ENCODE assay signal across 8 cellular contexts in genomic region chr15:60255390-60255789, GRCh38.
DNase-seq lines count a peak whose midpoint lies in the region; ATAC-seq and TF ChIP-seq lines count a peak whose summit lies in the region.

No MANE protein-coding gene starts in this region.

- TF ChIP-seq CTCF in Calu3 (IDR thresholded peaks at IDR 0.05; ENCODE audit: unreplicated experiment) (no peak), transverse colon (IDR thresholded peaks at IDR 0.05) (no peak)

- no peak overlapping the region for H3K4me3 Mint-ChIP-seq in Calu3 (ENCODE audit: low read depth, unreplicated experiment)
- no peak overlapping the region for H3K4me3 Mint-ChIP-seq in activated naive CD8-positive, alpha-beta T cell treated with anti-CD3 and anti-CD28 coated beads, Interleukin-2, amount 10 ng/mL, durations not matched to agents 7 days and 5 days

- 14 to 18% methylated on average over 2 of the region's 2 CpGs for WGBS in transverse colon (ENCODE audit: low coverage in 1 of 2), 2 donors

- H3K4me1 ChIP-seq in transverse colon, result no peaks in the 10 kb centered on the region

- BruUV-seq in Calu3 (replicated peaks; lab: Mats Ljungman, UMichigan), result no TSS peak

- peaks cover 28% of the 10 kb centered on the region for H3K4me1 Mint-ChIP-seq in Calu3 (ENCODE audit: low read depth, unreplicated experiment)
- H3K4me1 Mint-ChIP-seq in activated naive CD8-positive, alpha-beta T cell treated with anti-CD3 and anti-CD28 coated beads, Interleukin-2, amount 10 ng/mL, durations not matched to agents 7 days and 5 days, result peaks cover 6% of the 10 kb centered on the region

- intact Hi-C loops in Calu3 (cut with micrococcal nuclease; ENCODE audit: unreplicated experiment) (no loop called here), transverse colon (cut with DNase I; ENCODE audit: low total_unique reads) (no loop called here)

- CTCF ChIA-PET in Calu3 (lab: Charles Lee), result no interaction called here

- H3K36me3 ChIP-seq in transverse colon, result no peaks in the 10 kb centered on the region

- no peak overlapping the region for H3K4me3 ChIP-seq in transverse colon

- H3K27me3 Mint-ChIP-seq in Calu3 (ENCODE audit: unreplicated experiment), result peaks cover 17% of the 10 kb centered on the region
- H3K27me3 Mint-ChIP-seq in activated naive CD8-positive, alpha-beta T cell treated with anti-CD3 and anti-CD28 coated beads, Interleukin-2, amount 10 ng/mL, durations not matched to agents 7 days and 5 days, result peaks cover 42% of the 10 kb centered on the region

- no peaks in the 10 kb centered on the region for H3K36me3 Mint-ChIP-seq in Calu3 (ENCODE audit: insufficient read depth, unreplicated experiment)
- no peaks in the 10 kb centered on the region for H3K36me3 Mint-ChIP-seq in activated naive CD8-positive, alpha-beta T cell treated with anti-CD3 and anti-CD28 coated beads, Interleukin-2, amount 10 ng/mL, durations not matched to agents 7 days and 5 days

- peak; percentile 55 for DNase-seq in Calu3
- DNase-seq in activated naive CD8-positive, alpha-beta T cell treated with anti-CD3 and anti-CD28 coated beads, Interleukin-2, amount 10 ng/mL, durations not matched to agents 7 days and 5 days, result no peak
- peak; percentile 48 for DNase-seq in stimulated activated CD4-positive, alpha-beta T cell treated with anti-CD3 and anti-CD28 coated beads, Interleukin-1b, Interleukin-23, amount 100 ng/mL, for 48 hours
- DNase-seq in transverse colon, result no peak
- DNase-seq in caudate nucleus (lab: John Stamatoyannopoulos, UW), result no peak

- no peaks in the 10 kb centered on the region for H3K27me3 ChIP-seq in transverse colon

- no peak for TF ChIP-seq EP300 in transverse colon (IDR thresholded peaks at IDR 0.05; ENCODE audit: low read depth)

- H3K27ac Mint-ChIP-seq in Calu3 (ENCODE audit: unreplicated experiment), result no peak overlapping the region
- no peak overlapping the region for H3K27ac Mint-ChIP-seq in activated naive CD8-positive, alpha-beta T cell treated with anti-CD3 and anti-CD28 coated beads, Interleukin-2, amount 10 ng/mL, durations not matched to agents 7 days and 5 days

- no peaks in the 10 kb centered on the region for H3K9me3 Mint-ChIP-seq in Calu3 (ENCODE audit: low read depth, unreplicated experiment)
- no peaks in the 10 kb centered on the region for H3K9me3 Mint-ChIP-seq in activated naive CD8-positive, alpha-beta T cell treated with anti-CD3 and anti-CD28 coated beads, Interleukin-2, amount 10 ng/mL, durations not matched to agents 7 days and 5 days

- in situ Hi-C loops in transverse colon (cut with MboI; ENCODE audit: low pct_ligation_motif_present in 1 of 4, low pct_unique_long_range_greater_than_20kb in 1 of 4, low sequenced_read_pairs in 3 of 4), result no loop called here

- POLR2A ChIA-PET in activated naive CD8-positive, alpha-beta T cell treated with anti-CD3 and anti-CD28 coated beads, Interleukin-2, amount 10 ng/mL, durations not matched to agents 7 days and 5 days (lab: Charles Lee), result no interaction called here

- TF ChIP-seq POLR2A in transverse colon (IDR thresholded peaks at IDR 0.05), result no peak

- no peaks in the 10 kb centered on the region for H3K9me3 ChIP-seq in transverse colon

- ATAC-seq in GM19372 (IDR thresholded peaks at IDR 0.05; ENCODE audit: low read depth, unreplicated experiment) (peak; percentile 75), HG03342 (IDR thresholded peaks at IDR 0.05; ENCODE audit: unreplicated experiment) (peak; percentile 95), HG03521 (IDR thresholded peaks at IDR 0.05; ENCODE audit: unreplicated experiment) (no peak)
- peak; percentile 56 for ATAC-seq in activated naive CD8-positive, alpha-beta T cell treated with anti-CD3 and anti-CD28 coated beads, Interleukin-2, amount 10 ng/mL, durations not matched to agents 7 days and 5 days (ENCODE audit: low read depth)

- H3K27ac ChIP-seq in transverse colon, result no peak overlapping the region
- no peak overlapping the region for H3K27ac ChIP-seq in caudate nucleus (ENCODE audit: low read depth, low read length)

Comparison
In these comparisons a context has a peak if more than half of its experiments do, and no peak if none do; other contexts are left out.
1. DNase-seq: peak in Calu3 (single experiment) and stimulated activated CD4-positive, alpha-beta T cell treated with anti-CD3 and anti-CD28 coated beads, Interleukin-1b, Interleukin-23, amount 100 ng/mL, for 48 hours (single experiment); none in activated naive CD8-positive, alpha-beta T cell treated with anti-CD3 and anti-CD28 coated beads, Interleukin-2, amount 10 ng/mL, durations not matched to agents 7 days and 5 days (single experiment), transverse colon (single experiment) and caudate nucleus (0 of 61).